ENCODE assay signal across 8 cellular contexts in genomic region chr2:215931256-215931903, GRCh38.
A peak's percentile ranks its signal among the peaks of the same experiment; 100 is the strongest.
DNase-seq lines count a peak whose midpoint lies in the region; ATAC-seq and TF ChIP-seq lines count a peak whose summit lies in the region.

No MANE protein-coding gene starts in this region.

- H3K27me3 ChIP-seq in CD8-positive, alpha-beta memory T cell (ENCODE audit: insufficient read depth, low read length, poor library complexity, severe bottlenecking), result no peaks in the 10 kb centered on the region
- peaks cover 0 to 17% (median 0%) of the 10 kb centered on the region in 3 donors for H3K27me3 ChIP-seq in stomach

- POLR2A ChIA-PET in CD8-positive, alpha-beta memory T cell (lab: Charles Lee), result no interaction called here

- TF ChIP-seq CTCF in endothelial cell (IDR thresholded peaks at IDR 0.05; ENCODE audit: unreplicated experiment) (peak; percentile 76), mucosa of descending colon (IDR thresholded peaks at IDR 0.05) (peak; percentile 75), stomach (IDR thresholded peaks at IDR 0.05) (peak in 5 of 7 experiments; percentile 74 to 92 (median 79))

- H3K27me3 Mint-ChIP-seq in CD8-positive, alpha-beta memory T cell, result peaks cover 0 to 4% of the 10 kb centered on the region in 2 donors
- peaks cover 1% of the 10 kb centered on the region for H3K27me3 Mint-ChIP-seq in endothelial cell (ENCODE audit: unreplicated experiment)

- no peak for TF ChIP-seq POLR2A in stomach (IDR thresholded peaks at IDR 0.05)

- H3K9me3 Mint-ChIP-seq in CD8-positive, alpha-beta memory T cell, result no peaks in the 10 kb centered on the region
- H3K9me3 Mint-ChIP-seq in endothelial cell (ENCODE audit: unreplicated experiment), result no peaks in the 10 kb centered on the region

- no peak overlapping the region for H3K4me3 Mint-ChIP-seq in CD8-positive, alpha-beta memory T cell
- H3K4me3 Mint-ChIP-seq in endothelial cell (ENCODE audit: unreplicated experiment), result no peak overlapping the region

- H3K4me3 ChIP-seq in CD8-positive, alpha-beta memory T cell (ENCODE audit: low read length), result no peak overlapping the region
- no peak overlapping the region for H3K4me3 ChIP-seq in mucosa of descending colon
- no peak overlapping the region for H3K4me3 ChIP-seq in stomach

- peak; percentile 90 for ATAC-seq in GM19328 (IDR thresholded peaks at IDR 0.05; ENCODE audit: unreplicated experiment)
- peak; percentile 85 for ATAC-seq in HG03442 (IDR thresholded peaks at IDR 0.05; ENCODE audit: unreplicated experiment)
- peak; percentile 74 for ATAC-seq in mucosa of descending colon

- no peak overlapping the region for H3K27ac ChIP-seq in CD8-positive, alpha-beta memory T cell (ENCODE audit: low read depth, low read length)
- no peak overlapping the region for H3K27ac ChIP-seq in stomach

- TF ChIP-seq EP300 in stomach (IDR thresholded peaks at IDR 0.05), result no peak

- H3K4me1 ChIP-seq in CD8-positive, alpha-beta memory T cell (ENCODE audit: insufficient read depth, low read length), result no peaks in the 10 kb centered on the region
- H3K4me1 ChIP-seq in mucosa of descending colon (ENCODE audit: low read depth), result no peaks in the 10 kb centered on the region
- H3K4me1 ChIP-seq in stomach, result peaks cover 0 to 12% (median 0%) of the 10 kb centered on the region in 4 donors

- H3K27ac Mint-ChIP-seq in CD8-positive, alpha-beta memory T cell, result no peak overlapping the region
- no peak overlapping the region for H3K27ac Mint-ChIP-seq in endothelial cell (ENCODE audit: unreplicated experiment)

- intact Hi-C loops in mucosa of descending colon (cut with DNase I, micrococcal nuclease) (no loop called here), stomach (cut with DNase I; ENCODE audit: low total_unique reads) (no loop called here)

- no peaks in the 10 kb centered on the region for H3K36me3 Mint-ChIP-seq in CD8-positive, alpha-beta memory T cell
- H3K36me3 Mint-ChIP-seq in endothelial cell (ENCODE audit: low read depth, unreplicated experiment), result no peaks in the 10 kb centered on the region

- no peaks in the 10 kb centered on the region for H3K4me1 Mint-ChIP-seq in CD8-positive, alpha-beta memory T cell
- peaks cover 19% of the 10 kb centered on the region for H3K4me1 Mint-ChIP-seq in endothelial cell (ENCODE audit: unreplicated experiment)

- CTCF ChIA-PET in CD8-positive, alpha-beta memory T cell (lab: Charles Lee), result interaction anchor here (0.6 to 1.9 kb wide), 8 partner anchors 10 to 470 kb away, joined by 3 to 5 read pairs (median 4); no protein-coding TSS in a partner anchor

- no peaks in the 10 kb centered on the region for H3K36me3 ChIP-seq in CD8-positive, alpha-beta memory T cell (ENCODE audit: insufficient read depth, low read length)
- no peaks in the 10 kb centered on the region for H3K36me3 ChIP-seq in mucosa of descending colon (ENCODE audit: low read depth)
- no peaks in the 10 kb centered on the region for H3K36me3 ChIP-seq in stomach

- no peaks in the 10 kb centered on the region for H3K9me3 ChIP-seq in CD8-positive, alpha-beta memory T cell (ENCODE audit: low read length)
- H3K9me3 ChIP-seq in mucosa of descending colon (no peaks in the 10 kb centered on the region), stomach (no peaks in the 10 kb centered on the region)

- DNase-seq in CD8-positive, alpha-beta memory T cell, result peak in 4 of 5 donors; percentile 15 to 54 (median 26)
- DNase-seq in NCI-H748 treated with DMSO at 0.1 percent for 48 hours (lab: John Stamatoyannopoulos, UW) (peak; percentile 66), endothelial cell (ENCODE audit: low spot score) (peak; percentile 70), mucosa of descending colon (peak in 1 of 3 donors; percentile 76), stomach (peak; percentile 53)
- DNase-seq in activated CD4-positive, alpha-beta T cell treated with anti-CD3 and anti-CD28 coated beads, Interleukin-2, amount 50 U/mL, for 48 hours, result peak; percentile 56 to 65

- 4 to 5% (median 4%) methylated on average over 8 of the region's 8 CpGs for WGBS in stomach, 5 donors
